Comparison of ENCODE assay signal across 1 cellular context in the genomic region with DNA sequence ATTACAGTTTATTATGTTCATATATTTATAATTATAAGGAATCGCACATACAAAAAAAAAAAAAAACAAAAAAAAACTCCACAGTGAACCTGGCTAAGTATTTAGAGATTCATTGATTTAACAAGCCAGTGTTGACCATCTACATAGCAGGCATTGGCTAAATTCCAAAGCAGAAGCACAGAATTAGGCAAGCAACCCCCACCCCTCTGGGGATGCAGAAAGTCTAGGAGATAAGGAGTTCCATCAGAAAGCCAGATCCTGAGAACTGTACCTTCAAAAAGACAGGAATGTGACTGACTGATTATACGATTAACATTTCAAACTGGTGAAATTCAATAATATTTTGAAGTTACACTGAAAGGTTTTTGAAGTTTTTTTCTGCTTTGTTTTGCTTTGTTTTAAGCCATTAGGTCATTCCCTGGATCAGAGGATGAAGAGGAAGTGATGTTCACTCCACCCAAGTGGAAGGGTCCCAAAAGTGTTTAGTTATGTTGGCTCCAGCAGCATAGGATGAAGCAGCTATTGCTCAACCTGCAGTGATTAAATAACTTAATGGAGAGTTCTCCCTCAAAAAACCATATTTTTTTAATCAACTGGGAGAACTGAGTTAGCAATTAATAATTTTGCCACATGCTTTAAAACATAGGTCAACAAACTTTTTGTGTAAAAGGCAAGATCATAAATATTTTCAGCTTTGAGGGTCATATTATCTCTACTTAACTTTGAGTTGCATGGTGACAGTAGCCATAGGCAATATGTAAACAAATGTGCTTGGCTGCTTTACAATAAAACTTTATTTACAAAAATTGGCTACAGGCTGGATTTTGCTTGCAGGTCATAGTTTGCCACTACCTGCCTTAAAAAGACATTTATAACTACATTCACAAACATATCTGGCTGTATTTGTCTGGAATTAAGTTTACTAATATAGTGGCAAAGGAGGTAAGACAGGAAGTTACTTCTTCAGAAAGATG.
TF ChIP-seq lines count a peak whose summit lies in the region.

No MANE protein-coding gene starts in this region.

TF ChIP-seq in WTC11, 78 proteins besides CTCF, POLR2A, EP300 and RAD21 (continued from another document):
- TF ChIP-seq ATF6 (CRISPR knock-in tag; IDR thresholded peaks at IDR 0.05) (no peak), CBFB (CRISPR knock-in tag; IDR thresholded peaks at IDR 0.05; ENCODE audit: low read depth) (no peak), GTF2I (CRISPR knock-in tag; conservative IDR thresholded peaks at IDR 0.05) (no peak), SMAD3 (CRISPR knock-in tag; IDR thresholded peaks at IDR 0.05; ENCODE audit: borderline replicate concordance) (no peak), MXD4 (CRISPR knock-in tag; IDR thresholded peaks at IDR 0.05; ENCODE audit: borderline replicate concordance) (no peak), IRF2 (CRISPR knock-in tag; IDR thresholded peaks at IDR 0.05; ENCODE audit: borderline replicate concordance, low read depth) (no peak), RELA (CRISPR knock-in tag; IDR thresholded peaks at IDR 0.05; ENCODE audit: borderline replicate concordance) (no peak), E2F1 (CRISPR knock-in tag; IDR thresholded peaks at IDR 0.05) (no peak), ZNF512 (CRISPR knock-in tag; IDR thresholded peaks at IDR 0.05; ENCODE audit: borderline replicate concordance) (no peak), NR3C1 (CRISPR knock-in tag; conservative IDR thresholded peaks at IDR 0.05; ENCODE audit: low read depth) (no peak), SP1 (CRISPR knock-in tag; conservative IDR thresholded peaks at IDR 0.05) (no peak)
- TF ChIP-seq, protein P1, sequence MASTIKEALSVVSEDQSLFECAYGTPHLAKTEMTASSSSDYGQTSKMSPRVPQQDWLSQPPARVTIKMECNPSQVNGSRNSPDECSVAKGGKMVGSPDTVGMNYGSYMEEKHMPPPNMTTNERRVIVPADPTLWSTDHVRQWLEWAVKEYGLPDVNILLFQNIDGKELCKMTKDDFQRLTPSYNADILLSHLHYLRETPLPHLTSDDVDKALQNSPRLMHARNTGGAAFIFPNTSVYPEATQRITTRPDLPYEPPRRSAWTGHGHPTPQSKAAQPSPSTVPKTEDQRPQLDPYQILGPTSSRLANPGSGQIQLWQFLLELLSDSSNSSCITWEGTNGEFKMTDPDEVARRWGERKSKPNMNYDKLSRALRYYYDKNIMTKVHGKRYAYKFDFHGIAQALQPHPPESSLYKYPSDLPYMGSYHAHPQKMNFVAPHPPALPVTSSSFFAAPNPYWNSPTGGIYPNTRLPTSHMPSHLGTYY (CRISPR knock-in tag; IDR thresholded peaks at IDR 0.05), result no peak
